Comparison of ENCODE assay signal across 20 cellular contexts in the genomic region with DNA sequence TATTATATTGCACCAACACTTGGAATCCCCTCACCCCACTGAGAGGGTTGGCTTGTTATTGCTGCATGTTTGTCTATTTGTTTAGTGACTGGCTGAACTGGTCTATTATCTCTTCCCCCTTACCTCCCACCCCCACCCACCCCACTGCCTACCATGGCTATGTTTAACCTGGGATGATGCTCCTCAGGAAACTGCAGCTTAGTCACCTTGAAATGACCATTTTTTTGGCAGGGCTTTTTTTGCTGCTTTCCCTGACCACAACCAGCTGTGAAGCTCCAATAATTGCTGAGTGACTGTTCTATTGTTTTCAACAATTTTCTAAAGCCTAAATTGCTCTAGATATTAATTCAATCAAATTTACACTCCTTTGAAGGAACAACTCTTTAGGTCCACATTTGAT.
"Had no signal": no experiment of that assay in that cellular context is flagged by ENCODE, and none has a peak within 500 bp of the region (broad histone marks: within the 10 kb centered on the region; RNA-seq: fewer than 3 reads in every experiment).

No MANE protein-coding gene starts in this region.

- H3K4me3 ChIP-seq: esophagus squamous epithelium, gastrocnemius medialis, heart right ventricle, left lung, lower lobe of right lung, mucosa of descending colon had no signal

- ATAC-seq: effector memory CD8-positive, alpha-beta T cell; esophagus mucosa; gastrocnemius medialis; heart right ventricle; left cardiac atrium; left lung; left ventricle myocardium superior; lower lobe of right lung; mucosa of descending colon; naive thymus-derived CD8-positive, alpha-beta T cell had no signal

- DNase-seq: effector CD8-positive, alpha-beta T cell; effector memory CD8-positive, alpha-beta T cell; endodermal cell; erythroblast; esophagus squamous epithelium; foreskin fibroblast; foreskin melanocyte; gastrocnemius medialis; glutamatergic neuron; heart right ventricle; hippocampal formation; left cardiac atrium; left lung; left ventricle myocardium superior; lower lobe of right lung; mesenchymal stem cell; mucosa of descending colon; naive B cell; naive thymus-derived CD8-positive, alpha-beta T cell had no signal
